In the genomic region with DNA sequence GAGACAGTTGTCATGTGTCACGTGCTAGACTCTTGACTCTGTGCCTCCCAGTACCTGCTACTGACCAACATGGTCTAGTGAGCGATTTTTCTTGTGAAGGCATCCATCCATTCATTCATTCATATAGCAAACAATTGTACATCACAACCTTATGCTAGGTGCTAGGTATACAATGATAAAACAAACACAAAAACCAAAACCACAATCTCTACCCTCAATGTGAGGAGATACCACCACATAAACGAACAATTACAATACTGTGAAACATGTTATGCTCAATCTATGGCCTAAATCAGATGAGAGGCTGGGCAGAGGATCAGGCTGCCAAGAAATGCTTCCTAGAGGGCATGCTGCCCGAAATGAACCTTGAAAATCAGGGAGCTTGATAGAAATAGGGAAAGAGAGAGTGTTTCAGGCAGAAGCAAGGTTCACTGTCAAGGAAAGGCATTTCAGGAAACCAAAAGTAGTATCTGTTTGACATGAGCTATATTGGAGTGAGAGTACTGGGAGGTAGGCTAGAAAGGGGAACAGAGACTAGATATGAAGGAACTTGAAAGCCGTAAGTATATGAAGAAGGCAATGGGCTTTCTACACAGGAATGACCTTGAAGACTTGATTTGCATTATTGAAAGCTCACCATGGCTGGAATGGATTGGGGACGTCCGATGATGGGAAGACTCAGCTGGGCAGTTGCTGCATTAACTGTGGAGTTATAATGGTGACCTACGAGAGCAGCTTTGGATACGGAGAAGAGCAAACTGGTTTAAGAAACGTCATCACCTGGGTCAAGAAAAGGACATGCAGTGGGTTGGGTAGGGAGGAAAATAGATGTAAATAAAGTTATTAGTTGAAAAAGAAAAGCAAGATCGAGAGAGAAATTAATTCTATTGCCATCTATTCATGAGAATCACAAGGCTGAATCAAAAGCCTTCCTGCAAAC, we compare ENCODE assay signal across 8 cellular contexts.
DNase-seq lines count a peak whose midpoint lies in the region; ATAC-seq and TF ChIP-seq lines count a peak whose summit lies in the region.

No MANE protein-coding gene starts in this region.

- DNase-seq in left ventricle myocardium inferior (no peak), DMS53 treated with DMSO at 0.1 percent for 48 hours (lab: John Stamatoyannopoulos, UW; ENCODE audit: unreplicated experiment) (no peak), amygdala (lab: John Stamatoyannopoulos, UW) (no peak), dedifferentiated amniotic fluid mesenchymal stem cell (ENCODE audit: extremely low spot score) (no peak)
- DNase-seq in stimulated activated naive CD4-positive, alpha-beta T cell (lab: John Stamatoyannopoulos, UW): no peak

- H3K27ac ChIP-seq in left ventricle myocardium inferior (replicated peaks): peak overlapping the region; percentile 23

- ATAC-seq in GM18499 (IDR thresholded peaks at IDR 0.05; ENCODE audit: insufficient read depth, unreplicated experiment) (peak; percentile 66), GM21423 (IDR thresholded peaks at IDR 0.05; ENCODE audit: unreplicated experiment) (peak; percentile 73), HG03520 (IDR thresholded peaks at IDR 0.05; ENCODE audit: unreplicated experiment) (peak; percentile 64)

- intact Hi-C loops in left ventricle myocardium inferior (cut with micrococcal nuclease): no loop called here

- no peaks in the 10 kb centered on the region for H3K9me3 ChIP-seq in left ventricle myocardium inferior (replicated peaks)

- no peaks in the 10 kb centered on the region for H3K27me3 ChIP-seq in left ventricle myocardium inferior (ENCODE audit: low read depth)

- TF ChIP-seq CTCF in left ventricle myocardium inferior (IDR thresholded peaks at IDR 0.05; ENCODE audit: borderline replicate concordance): no peak

- H3K4me1 ChIP-seq in left ventricle myocardium inferior: peaks cover 6% of the 10 kb centered on the region

- H3K36me3 ChIP-seq in left ventricle myocardium inferior: no peaks in the 10 kb centered on the region

- H3K4me3 ChIP-seq in left ventricle myocardium inferior: no peak overlapping the region
